In genomic region chr11:11899401-11899800, GRCh38 we compare ENCODE assay signal across 2 cellular contexts.
TF ChIP-seq lines count a peak whose summit lies in the region.

No MANE protein-coding gene starts in this region.

TF ChIP-seq in HepG2, 621 proteins besides CTCF, POLR2A, EP300 and RAD21:
- TF ChIP-seq FOXA3 (CRISPR knock-in tag; IDR thresholded peaks at IDR 0.05) (no peak), THAP9 (CRISPR knock-in tag; IDR thresholded peaks at IDR 0.05; ENCODE audit: borderline replicate concordance) (no peak), TBL1XR1 (IDR thresholded peaks at IDR 0.05; ENCODE audit: borderline replicate concordance, low read length, partially characterized antibody) (no peak), ETV6 (CRISPR knock-in tag; conservative IDR thresholded peaks at IDR 0.05) (no peak), HDAC2 (CRISPR knock-in tag; IDR thresholded peaks at IDR 0.05) (no peak), NONO (IDR thresholded peaks at IDR 0.05) (no peak), NONO (CRISPR knock-in tag; conservative IDR thresholded peaks at IDR 0.05) (no peak), ZNF3 (CRISPR knock-in tag; IDR thresholded peaks at IDR 0.05) (no peak), TGIF2 (CRISPR knock-in tag; IDR thresholded peaks at IDR 0.05) (no peak), GATAD2A (CRISPR knock-in tag; IDR thresholded peaks at IDR 0.05) (no peak), GFI1 (CRISPR knock-in tag; IDR thresholded peaks at IDR 0.05; ENCODE audit: borderline replicate concordance) (no peak), PCBP1 (IDR thresholded peaks at IDR 0.05; ENCODE audit: borderline replicate concordance, low read depth, low read length) (no peak), ZNF460 (CRISPR knock-in tag; IDR thresholded peaks at IDR 0.05; ENCODE audit: borderline replicate concordance) (no peak), JUND (CRISPR knock-in tag; IDR thresholded peaks at IDR 0.05) (no peak)
- TF ChIP-seq, protein P1, sequence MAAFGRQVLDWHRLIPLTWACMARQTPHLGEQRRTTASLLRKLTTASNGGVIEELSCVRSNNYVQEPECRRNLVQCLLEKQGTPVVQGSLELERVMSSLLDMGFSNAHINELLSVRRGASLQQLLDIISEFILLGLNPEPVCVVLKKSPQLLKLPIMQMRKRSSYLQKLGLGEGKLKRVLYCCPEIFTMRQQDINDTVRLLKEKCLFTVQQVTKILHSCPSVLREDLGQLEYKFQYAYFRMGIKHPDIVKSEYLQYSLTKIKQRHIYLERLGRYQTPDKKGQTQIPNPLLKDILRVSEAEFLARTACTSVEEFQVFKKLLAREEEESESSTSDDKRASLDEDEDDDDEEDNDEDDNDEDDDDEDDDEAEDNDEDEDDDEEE (CRISPR knock-in tag; IDR thresholded peaks at IDR 0.05) = no peak
- TF ChIP-seq, protein P2, sequence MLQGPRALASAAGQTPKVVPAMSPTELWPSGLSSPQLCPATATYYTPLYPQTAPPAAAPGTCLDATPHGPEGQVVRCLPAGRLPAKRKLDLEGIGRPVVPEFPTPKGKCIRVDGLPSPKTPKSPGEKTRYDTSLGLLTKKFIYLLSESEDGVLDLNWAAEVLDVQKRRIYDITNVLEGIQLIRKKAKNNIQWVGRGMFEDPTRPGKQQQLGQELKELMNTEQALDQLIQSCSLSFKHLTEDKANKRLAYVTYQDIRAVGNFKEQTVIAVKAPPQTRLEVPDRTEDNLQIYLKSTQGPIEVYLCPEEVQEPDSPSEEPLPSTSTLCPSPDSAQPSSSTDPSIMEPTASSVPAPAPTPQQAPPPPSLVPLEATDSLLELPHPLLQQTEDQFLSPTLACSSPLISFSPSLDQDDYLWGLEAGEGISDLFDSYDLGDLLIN (CRISPR knock-in tag; IDR thresholded peaks at IDR 0.05; ENCODE audit: borderline replicate concordance) = no peak
TF ChIP-seq in HepG2: peak in this region for 0.

TF ChIP-seq in GM12878, 131 proteins besides CTCF, POLR2A, EP300 and RAD21:
- TF ChIP-seq KDM1A (IDR thresholded peaks at IDR 0.05; ENCODE audit: borderline replicate concordance) = no peak
- no peak for TF ChIP-seq GABPA (IDR thresholded peaks at IDR 0.05; ENCODE audit: low read depth)
- TF ChIP-seq, protein P3, sequence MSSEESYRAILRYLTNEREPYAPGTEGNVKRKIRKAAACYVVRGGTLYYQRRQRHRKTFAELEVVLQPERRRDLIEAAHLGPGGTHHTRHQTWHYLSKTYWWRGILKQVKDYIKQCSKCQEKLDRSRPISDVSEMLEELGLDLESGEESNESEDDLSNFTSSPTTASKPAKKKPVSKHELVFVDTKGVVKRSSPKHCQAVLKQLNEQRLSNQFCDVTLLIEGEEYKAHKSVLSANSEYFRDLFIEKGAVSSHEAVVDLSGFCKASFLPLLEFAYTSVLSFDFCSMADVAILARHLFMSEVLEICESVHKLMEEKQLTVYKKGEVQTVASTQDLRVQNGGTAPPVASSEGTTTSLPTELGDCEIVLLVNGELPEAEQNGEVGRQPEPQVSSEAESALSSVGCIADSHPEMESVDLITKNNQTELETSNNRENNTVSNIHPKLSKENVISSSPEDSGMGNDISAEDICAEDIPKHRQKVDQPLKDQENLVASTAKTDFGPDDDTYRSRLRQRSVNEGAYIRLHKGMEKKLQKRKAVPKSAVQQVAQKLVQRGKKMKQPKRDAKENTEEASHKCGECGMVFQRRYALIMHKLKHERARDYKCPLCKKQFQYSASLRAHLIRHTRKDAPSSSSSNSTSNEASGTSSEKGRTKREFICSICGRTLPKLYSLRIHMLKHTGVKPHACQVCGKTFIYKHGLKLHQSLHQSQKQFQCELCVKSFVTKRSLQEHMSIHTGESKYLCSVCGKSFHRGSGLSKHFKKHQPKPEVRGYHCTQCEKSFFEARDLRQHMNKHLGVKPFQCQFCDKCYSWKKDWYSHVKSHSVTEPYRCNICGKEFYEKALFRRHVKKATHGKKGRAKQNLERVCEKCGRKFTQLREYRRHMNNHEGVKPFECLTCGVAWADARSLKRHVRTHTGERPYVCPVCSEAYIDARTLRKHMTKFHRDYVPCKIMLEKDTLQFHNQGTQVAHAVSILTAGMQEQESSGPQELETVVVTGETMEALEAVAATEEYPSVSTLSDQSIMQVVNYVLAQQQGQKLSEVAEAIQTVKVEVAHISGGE (CRISPR knock-in tag; IDR thresholded peaks at IDR 0.05) = no peak
